In the genomic region with DNA sequence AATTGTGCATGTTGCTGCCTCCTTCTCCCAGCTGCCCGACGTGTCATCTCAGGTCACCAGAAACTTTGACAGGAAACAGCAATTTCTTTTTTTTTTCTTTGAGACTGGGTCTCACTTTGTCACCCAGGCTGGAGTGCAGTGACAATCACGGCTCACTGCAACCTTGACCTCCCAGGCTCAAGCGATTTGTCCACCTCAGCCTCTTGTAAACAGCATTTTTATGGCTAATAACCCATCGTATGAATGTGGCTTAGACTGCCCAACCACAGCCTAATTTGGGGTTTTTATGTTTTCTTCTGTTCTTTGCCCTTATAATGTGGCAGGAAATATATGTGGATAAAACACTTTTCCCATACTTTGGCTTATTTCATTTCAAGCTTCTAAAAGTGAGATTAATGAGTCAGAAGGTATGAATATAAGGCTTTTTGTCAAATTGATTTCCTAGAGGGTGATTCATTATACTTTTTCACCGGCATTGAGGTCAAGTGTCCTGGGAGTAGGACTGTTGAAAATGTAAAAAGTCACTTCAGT, we compare ENCODE assay signal across 9 cellular contexts. TPM values are rescaled to one million over a fixed set of nuclear protein-coding genes. Genes with fewer than 3 reads are reported as not detected.
DNase-seq lines count a peak whose midpoint lies in the region; ATAC-seq and TF ChIP-seq lines count a peak whose summit lies in the region.
"Had no signal": no experiment of that assay in that cellular context is flagged by ENCODE, and none has a peak within 500 bp of the region (broad histone marks: within the 10 kb centered on the region; RNA-seq: fewer than 3 reads in every experiment).

No MANE protein-coding gene starts in this region.

- ATAC-seq in HG03457 (IDR thresholded peaks at IDR 0.05; ENCODE audit: unreplicated experiment) = no peak
- no peak for ATAC-seq in HG03025 (IDR thresholded peaks at IDR 0.05; ENCODE audit: low FRiP score, unreplicated experiment)

- no peak for TF ChIP-seq CTCF in fibroblast of the aortic adventitia (IDR thresholded peaks at IDR 0.05; ENCODE audit: insufficient read depth, low read length)

- H3K4me3 ChIP-seq in fibroblast of the aortic adventitia (ENCODE audit: low read depth, low read length) = no peak overlapping the region

- DNase-seq in stimulated activated CD4-positive, alpha-beta T cell treated with anti-CD3 and anti-CD28 coated beads, Interleukin-1b, Interleukin-23, amount 100 ng/mL, for 48 hours = peak; percentile 8
- DNase-seq in stimulated activated CD4-positive, alpha-beta T cell treated with anti-CD3 and anti-CD28 coated beads, Interleukin-4, amount 100 ng/mL, for 24 hours = no peak
- DNase-seq in RPMI8226 (peak; percentile 58), fibroblast of the aortic adventitia (ENCODE audit: low read depth) (peak; percentile 22), COR-L47 (lab: John Stamatoyannopoulos, UW) (no peak), NCI-H128 (lab: John Stamatoyannopoulos, UW; ENCODE audit: unreplicated experiment) (no peak)
- DNase-seq: NCI-H82 had no signal

RNA-seq across cellular contexts. Expression of a gene that starts 31.0 kb away (rescaled TPM):
- total RNA-seq in fibroblast of the aortic adventitia (ENCODE audit: low replicate concordance) = not detected in 2 replicates

Comparison
In these comparisons a context has a peak if more than half of its experiments do, and no peak if none do; other contexts are left out.
1. DNase-seq: peak in stimulated activated CD4-positive, alpha-beta T cell treated with anti-CD3 and anti-CD28 coated beads, Interleukin-1b, Interleukin-23, amount 100 ng/mL, for 48 hours (single experiment), RPMI8226 (single experiment) and fibroblast of the aortic adventitia (single experiment); none in stimulated activated CD4-positive, alpha-beta T cell treated with anti-CD3 and anti-CD28 coated beads, Interleukin-4, amount 100 ng/mL, for 24 hours (single experiment), COR-L47 (single experiment) and NCI-H128 (single experiment).